Comparison of ENCODE assay signal across 24 cellular contexts in the genomic region with DNA sequence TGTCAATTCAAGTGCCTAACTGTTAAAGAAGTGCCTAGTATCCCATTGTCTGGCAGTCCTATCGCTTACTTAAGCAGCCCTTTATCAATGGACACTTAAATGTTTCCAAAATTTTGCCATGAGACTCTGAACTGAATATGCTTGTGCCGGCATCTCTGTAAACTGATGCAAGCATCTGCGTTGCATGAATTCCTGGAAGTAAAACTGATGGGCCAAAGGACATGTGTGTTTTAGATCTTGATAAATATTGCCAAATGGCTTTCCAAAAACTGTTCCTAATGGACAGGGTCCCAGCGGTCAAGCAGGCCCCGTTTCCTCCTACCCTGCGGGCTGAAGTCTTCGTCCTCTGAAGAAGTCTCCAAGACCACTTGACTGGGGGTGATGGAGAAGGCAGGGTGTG.
DNase-seq lines count a peak whose midpoint lies in the region; ATAC-seq, FAIRE-seq and TF ChIP-seq lines count a peak whose summit lies in the region.
"Had no signal": no experiment of that assay in that cellular context is flagged by ENCODE, and none has a peak within 500 bp of the region (broad histone marks: within the 10 kb centered on the region; RNA-seq: fewer than 3 reads in every experiment).

No MANE protein-coding gene starts in this region.

- no peaks in the 10 kb centered on the region for H3K9me3 Mint-ChIP-seq in nephron
- peaks cover 3% of the 10 kb centered on the region for H3K9me3 Mint-ChIP-seq in activated CD8-positive, alpha-beta memory T cell treated with anti-CD3 and anti-CD28 coated beads, Interleukin-2, amount 10 ng/mL, durations not matched to agents 7 days and 5 days (ENCODE audit: low read depth)
- H3K9me3 Mint-ChIP-seq: CD4-positive, alpha-beta memory T cell; CD8-positive, alpha-beta memory T cell had no signal

- H3K9ac ChIP-seq in liver (ENCODE audit: low read depth in 1 of 2, low read length in 2 of 2), result no peak overlapping the region
- H3K9ac ChIP-seq: BLaER1 had no signal

- H3K4me3 ChIP-seq in liver (ENCODE audit: low read depth in 1 of 3, low read length in 3 of 3) (no peak overlapping the region), MG63 (no peak overlapping the region), OCI-LY7 (ENCODE audit: low read depth, low read length, poor library complexity, severe bottlenecking) (no peak overlapping the region)
- H3K4me3 ChIP-seq: BLaER1 had no signal

- H3K4me2 ChIP-seq in OCI-LY7 (ENCODE audit: low read length), result no peak overlapping the region
- H3K4me2 ChIP-seq: BLaER1 had no signal

- BruUV-seq in OCI-LY7 (replicated peaks; lab: Mats Ljungman, UMichigan), result no TSS peak

- peaks cover 7% of the 10 kb centered on the region for H3K27me3 Mint-ChIP-seq in nephron (ENCODE audit: low read depth)
- peaks cover 25% of the 10 kb centered on the region for H3K27me3 Mint-ChIP-seq in activated CD8-positive, alpha-beta memory T cell treated with anti-CD3 and anti-CD28 coated beads, Interleukin-2, amount 10 ng/mL, durations not matched to agents 7 days and 5 days

- H4K20me1 ChIP-seq in OCI-LY7 (ENCODE audit: insufficient read depth, low read length), result no peaks in the 10 kb centered on the region
- H4K20me1 ChIP-seq: BLaER1 had no signal

- H3K79me2 ChIP-seq in OCI-LY7 (ENCODE audit: insufficient read depth, low read depth, low read length), result no peaks in the 10 kb centered on the region

- no peak overlapping the region for H3K4me3 Mint-ChIP-seq in nephron
- H3K4me3 Mint-ChIP-seq in activated CD8-positive, alpha-beta memory T cell treated with anti-CD3 and anti-CD28 coated beads, Interleukin-2, amount 10 ng/mL, durations not matched to agents 7 days and 5 days, result no peak overlapping the region
- H3K4me3 Mint-ChIP-seq: CD14-positive monocyte; CD4-positive, alpha-beta memory T cell; CD4-positive, CD25-positive, alpha-beta regulatory T cell; CD8-positive, alpha-beta memory T cell had no signal

- intact Hi-C loops in OCI-LY7 (cut with micrococcal nuclease; ENCODE audit: unreplicated experiment), result no loop called here

- H3K36me3 ChIP-seq in liver (ENCODE audit: control insufficient read depth in 4 of 4, insufficient read depth in 3 of 4, low read depth in 1 of 4, low read length in 3 of 4), result no peaks in the 10 kb centered on the region
- H3K36me3 ChIP-seq in MG63, result no peaks in the 10 kb centered on the region
- no peaks in the 10 kb centered on the region for H3K36me3 ChIP-seq in OCI-LY7 (ENCODE audit: insufficient read depth, low read length)
- H3K36me3 ChIP-seq: BE2C, BLaER1 had no signal

- ATAC-seq in left lobe of liver (peak; percentile 66), GM21367 (IDR thresholded peaks at IDR 0.05; ENCODE audit: unreplicated experiment) (no peak)
- no peak for ATAC-seq in activated CD8-positive, alpha-beta memory T cell treated with anti-CD3 and anti-CD28 coated beads, Interleukin-2, amount 10 ng/mL, durations not matched to agents 7 days and 5 days

- CTCF ChIA-PET in activated CD8-positive, alpha-beta memory T cell treated with anti-CD3 and anti-CD28 coated beads, Interleukin-2, amount 10 ng/mL, durations not matched to agents 7 days and 5 days (lab: Charles Lee), result no interaction called here
- CTCF ChIA-PET in OCI-LY7 (lab: Charles Lee; ENCODE audit: unreplicated experiment), result no interaction called here

- peak overlapping the region; percentile 39 to 55 for H3K27ac ChIP-seq in liver (ENCODE audit: low read depth in 1 of 2, low read length in 2 of 2)
- no peak overlapping the region for H3K27ac ChIP-seq in OCI-LY7 (ENCODE audit: low read depth, low read length, poor library complexity, severe bottlenecking)
- H3K27ac ChIP-seq: BLaER1 had no signal

- TF ChIP-seq CTCF in D721Med (IDR thresholded peaks at IDR 0.05; ENCODE audit: insufficient read depth, missing control alignments), result no peak
- TF ChIP-seq CTCF in liver (IDR thresholded peaks at IDR 0.05; ENCODE audit: low read depth, low read length, missing input control), result no peak
- TF ChIP-seq CTCF in nephron (IDR thresholded peaks at IDR 0.05; ENCODE audit: unreplicated experiment in 3 of 3), result no peak
- no peak for TF ChIP-seq CTCF in OCI-LY7 (conservative IDR thresholded peaks at IDR 0.05; ENCODE audit: low read length)

- 34% methylated on average over 7 of the region's 7 CpGs for WGBS in liver

- POLR2A ChIA-PET in OCI-LY7 (lab: Charles Lee), result no interaction called here

- H3K27me3 ChIP-seq in liver (ENCODE audit: control insufficient read depth in 4 of 4, insufficient read depth in 4 of 4, low read length in 3 of 4) (no peaks in the 10 kb centered on the region), MG63 (no peaks in the 10 kb centered on the region)
- H3K27me3 ChIP-seq: BE2C, BLaER1 had no signal

- H2AFZ ChIP-seq in OCI-LY7 (ENCODE audit: low read length), result no peak overlapping the region

- H3K36me3 Mint-ChIP-seq in nephron (ENCODE audit: low read depth), result no peaks in the 10 kb centered on the region
- H3K36me3 Mint-ChIP-seq in activated CD8-positive, alpha-beta memory T cell treated with anti-CD3 and anti-CD28 coated beads, Interleukin-2, amount 10 ng/mL, durations not matched to agents 7 days and 5 days, result no peaks in the 10 kb centered on the region
- H3K36me3 Mint-ChIP-seq: CD14-positive monocyte; CD4-positive, alpha-beta memory T cell; CD4-positive, CD25-positive, alpha-beta regulatory T cell; CD8-positive, alpha-beta memory T cell had no signal

- H3K9me2 ChIP-seq in OCI-LY7 (ENCODE audit: insufficient read depth, low read length), result no peaks in the 10 kb centered on the region

- FAIRE-seq in D721Med (lab: Jason Lieb, UNC), result peak; percentile 91
- FAIRE-seq: A204.1, G401.6, GM12891, GM19239 had no signal

- peak; percentile 52 to 53 for TF ChIP-seq RAD21 in liver (IDR thresholded peaks at IDR 0.05)

- peaks cover 47% of the 10 kb centered on the region for H3K4me1 Mint-ChIP-seq in nephron
- H3K4me1 Mint-ChIP-seq in activated CD8-positive, alpha-beta memory T cell treated with anti-CD3 and anti-CD28 coated beads, Interleukin-2, amount 10 ng/mL, durations not matched to agents 7 days and 5 days, result peaks cover 10% of the 10 kb centered on the region

- H3K9me3 ChIP-seq in liver (ENCODE audit: control insufficient read depth in 4 of 4, low read length in 3 of 4) (no peaks in the 10 kb centered on the region), MG63 (no peaks in the 10 kb centered on the region), OCI-LY7 (ENCODE audit: low read length) (no peaks in the 10 kb centered on the region)
- H3K9me3 ChIP-seq: BE2C, BLaER1 had no signal

- H3K27ac Mint-ChIP-seq in nephron, result peak overlapping the region in 2 of 3 experiments; percentile 28 to 45
- H3K27ac Mint-ChIP-seq in activated CD8-positive, alpha-beta memory T cell treated with anti-CD3 and anti-CD28 coated beads, Interleukin-2, amount 10 ng/mL, durations not matched to agents 7 days and 5 days, result no peak overlapping the region
- H3K27ac Mint-ChIP-seq: CD4-positive, alpha-beta memory T cell; CD4-positive, CD25-positive, alpha-beta regulatory T cell; CD8-positive, alpha-beta memory T cell had no signal

- H3K4me1 ChIP-seq in liver (ENCODE audit: control insufficient read depth in 4 of 4, insufficient read depth in 4 of 4, low read length in 3 of 4) (peaks cover 2 to 36% (median 25%) of the 10 kb centered on the region in 4 donors), OCI-LY7 (ENCODE audit: insufficient read depth, low read length, poor library complexity, severe bottlenecking) (no peaks in the 10 kb centered on the region)
- H3K4me1 ChIP-seq: BE2C had no signal

- DNase-seq in D721Med (ENCODE audit: insufficient read length, low spot score) (no peak), left lobe of liver (ENCODE audit: low spot score) (peak; percentile 59), MG63 (no peak), OCI-LY7 (ENCODE audit: low spot score) (no peak)
- no peak for DNase-seq in activated CD8-positive, alpha-beta memory T cell treated with anti-CD3 and anti-CD28 coated beads, Interleukin-2, amount 10 ng/mL, durations not matched to agents 7 days and 5 days
- DNase-seq: 8988T; ACHN; BE2C; C1 segment of cervical spinal cord; CD4-positive, alpha-beta memory T cell; CD4-positive, CD25-positive, alpha-beta regulatory T cell; CD8-positive, alpha-beta memory T cell; COR-L47; DMS79 treated with DMSO at 0.1 percent for 48 hours; GF-D8 had no signal

TF ChIP-seq in liver, 16 proteins besides CTCF, POLR2A, EP300 and RAD21 (continues in another document):
- TF ChIP-seq HNF4G (IDR thresholded peaks at IDR 0.05), result peak; percentile 74
- TF ChIP-seq YY1 (IDR thresholded peaks at IDR 0.05), result peak; percentile 89
- TF ChIP-seq, protein P1, sequence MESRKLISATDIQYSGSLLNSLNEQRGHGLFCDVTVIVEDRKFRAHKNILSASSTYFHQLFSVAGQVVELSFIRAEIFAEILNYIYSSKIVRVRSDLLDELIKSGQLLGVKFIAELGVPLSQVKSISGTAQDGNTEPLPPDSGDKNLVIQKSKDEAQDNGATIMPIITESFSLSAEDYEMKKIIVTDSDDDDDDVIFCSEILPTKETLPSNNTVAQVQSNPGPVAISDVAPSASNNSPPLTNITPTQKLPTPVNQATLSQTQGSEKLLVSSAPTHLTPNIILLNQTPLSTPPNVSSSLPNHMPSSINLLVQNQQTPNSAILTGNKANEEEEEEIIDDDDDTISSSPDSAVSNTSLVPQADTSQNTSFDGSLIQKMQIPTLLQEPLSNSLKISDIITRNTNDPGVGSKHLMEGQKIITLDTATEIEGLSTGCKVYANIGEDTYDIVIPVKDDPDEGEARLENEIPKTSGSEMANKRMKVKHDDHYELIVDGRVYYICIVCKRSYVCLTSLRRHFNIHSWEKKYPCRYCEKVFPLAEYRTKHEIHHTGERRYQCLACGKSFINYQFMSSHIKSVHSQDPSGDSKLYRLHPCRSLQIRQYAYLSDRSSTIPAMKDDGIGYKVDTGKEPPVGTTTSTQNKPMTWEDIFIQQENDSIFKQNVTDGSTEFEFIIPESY (IDR thresholded peaks at IDR 0.05), result peak; percentile 89
